In genomic region chr10:50653142-50653541, GRCh38 we compare ENCODE assay signal across 1 cellular context.
TF ChIP-seq lines count a peak whose summit lies in the region.

No MANE protein-coding gene starts in this region.

TF ChIP-seq in WTC11, 78 proteins besides CTCF, POLR2A, EP300 and RAD21 (continued from another document):
- TF ChIP-seq E2F1 (CRISPR knock-in tag; IDR thresholded peaks at IDR 0.05) (no peak), ZNF396 (CRISPR knock-in tag; IDR thresholded peaks at IDR 0.05; ENCODE audit: borderline replicate concordance) (no peak), ZNF317 (CRISPR knock-in tag; IDR thresholded peaks at IDR 0.05; ENCODE audit: borderline replicate concordance, low read depth) (no peak), EMX1 (CRISPR knock-in tag; IDR thresholded peaks at IDR 0.05) (no peak), ZNF281 (CRISPR knock-in tag; IDR thresholded peaks at IDR 0.05) (no peak), ZNF423 (CRISPR knock-in tag; IDR thresholded peaks at IDR 0.05) (no peak), ZNF121 (CRISPR knock-in tag; IDR thresholded peaks at IDR 0.05) (no peak)
